ENCODE assay signal across 23 cellular contexts in genomic region chr21:29034678-29035077, GRCh38. TPM values are rescaled to one million over a fixed set of nuclear protein-coding genes. Genes with fewer than 3 reads are reported as not detected.
DNase-seq lines count a peak whose midpoint lies in the region; ATAC-seq, FAIRE-seq and TF ChIP-seq lines count a peak whose summit lies in the region.
"Had no signal": no experiment of that assay in that cellular context is flagged by ENCODE, and none has a peak within 500 bp of the region (broad histone marks: within the 10 kb centered on the region; RNA-seq: fewer than 3 reads in every experiment).

No MANE protein-coding gene starts in this region.

- H3K27ac Mint-ChIP-seq in mesothelial cell of epicardium, result peak overlapping the region; percentile 1
- H3K27ac Mint-ChIP-seq: CD4-positive, alpha-beta T cell; T-cell had no signal

- TF ChIP-seq POLR2A in GM12891 (IDR thresholded peaks at IDR 0.05; ENCODE audit: low read depth, low read length), result no peak

- no peak overlapping the region for H3K27ac ChIP-seq in small intestine (ENCODE audit: low read depth in 1 of 2, low read length in 1 of 2)

- DNase-seq in GM12891 (ENCODE audit: insufficient read length, low spot score), result no peak
- DNase-seq in OCI-M1 (lab: John Stamatoyannopoulos, UW), result peak; percentile 18
- no peak for DNase-seq in mesothelial cell of epicardium (ENCODE audit: low spot score in 2 of 2, unreplicated experiment in 2 of 2)
- no peak for DNase-seq in NCI-H2107 treated with DMSO at 0.1 percent for 48 hours (lab: John Stamatoyannopoulos, UW; ENCODE audit: unreplicated experiment)
- no peak for DNase-seq in 8988T
- no peak for DNase-seq in mesenteric fat pad (ENCODE audit: low spot score)
- no peak for DNase-seq in small intestine
- DNase-seq: BE2C; CD4-positive, alpha-beta T cell; Karpas-422; MM.1S; NCI-H1417; NCI-H1930; NCI-H2171; NCI-H446 treated with DMSO at 0.1 percent for 48 hours; NCI-H748 treated with DMSO at 0.1 percent for 48 hours; Right ventricle myocardium superior; SK-N-SH; T-cell had no signal

- H3K27me3 ChIP-seq in small intestine (ENCODE audit: control insufficient read depth in 2 of 2, insufficient read depth in 2 of 2, low read length in 2 of 2), result no peaks in the 10 kb centered on the region
- H3K27me3 ChIP-seq: BE2C had no signal

- no peak for TF ChIP-seq CTCF in mesothelial cell of epicardium (IDR thresholded peaks at IDR 0.05; ENCODE audit: unreplicated experiment)

- H3K4me3 ChIP-seq in small intestine (ENCODE audit: low read depth in 1 of 2, low read length in 2 of 2), result no peak overlapping the region

- H3K36me3 ChIP-seq in small intestine (ENCODE audit: control insufficient read depth in 2 of 2, insufficient read depth in 2 of 2, low read length in 2 of 2), result peaks cover 19 to 20% of the 10 kb centered on the region in 2 donors

- no peaks in the 10 kb centered on the region for H3K9me3 Mint-ChIP-seq in mesothelial cell of epicardium
- H3K9me3 Mint-ChIP-seq: CD4-positive, alpha-beta T cell; T-cell had no signal

- no peak overlapping the region for H3K4me3 Mint-ChIP-seq in mesothelial cell of epicardium
- H3K4me3 Mint-ChIP-seq: CD4-positive, alpha-beta T cell; T-cell had no signal

- peaks cover 13% of the 10 kb centered on the region for H3K4me1 Mint-ChIP-seq in mesothelial cell of epicardium

- WGBS in small intestine, 3 donors, result 52 to 76% (median 69%) methylated on average over 1 of the region's 1 CpG

- no peaks in the 10 kb centered on the region for H3K27me3 Mint-ChIP-seq in mesothelial cell of epicardium (ENCODE audit: low read depth)
- H3K27me3 Mint-ChIP-seq: CD4-positive, alpha-beta T cell; T-cell had no signal

- H3K9me3 ChIP-seq in small intestine (ENCODE audit: control insufficient read depth, low read depth), result no peaks in the 10 kb centered on the region
- H3K9me3 ChIP-seq: BE2C, SK-N-SH had no signal

- peak; percentile 68 for ATAC-seq in HG02885 (IDR thresholded peaks at IDR 0.05; ENCODE audit: poor library complexity, unreplicated experiment)
- ATAC-seq: T-cell had no signal

- no peaks in the 10 kb centered on the region for H3K4me1 ChIP-seq in small intestine (ENCODE audit: control insufficient read depth in 2 of 2, insufficient read depth in 1 of 2, low read depth in 1 of 2, low read length in 1 of 2)
- H3K4me1 ChIP-seq: BE2C had no signal

- H3K36me3 Mint-ChIP-seq in mesothelial cell of epicardium, result peaks cover 36% of the 10 kb centered on the region

- FAIRE-seq in GM12891 (lab: Jason Lieb, UNC) (no peak), small intestine (lab: Jason Lieb, UNC) (no peak)
- FAIRE-seq: GM18507, H1, RCC 7860 had no signal

TF ChIP-seq in GM12891, 5 proteins besides CTCF, POLR2A, EP300 and RAD21:
- TF ChIP-seq TAF1 (IDR thresholded peaks at IDR 0.05; ENCODE audit: low read depth, low read length), result no peak
- TF ChIP-seq POU2F2 (IDR thresholded peaks at IDR 0.05; ENCODE audit: low read depth, low read length), result no peak
- TF ChIP-seq SPI1 (IDR thresholded peaks at IDR 0.05; ENCODE audit: low read depth, low read length), result peak; percentile 96
- no peak for TF ChIP-seq POLR2AphosphoS5 (IDR thresholded peaks at IDR 0.05; ENCODE audit: low read depth, low read length)

RNA-seq across cellular contexts. Expression of gene USP16, which starts 10.2 kb away (rescaled TPM):
- polyA plus RNA-seq in GM12891 (2012; ENCODE audit: low read depth, missing spikeins), result 24.4 TPM
- 30.8 to 32.0 TPM (median 31.4 TPM) in 3 replicates for total RNA-seq in mesothelial cell of epicardium
- total RNA-seq in mesenteric fat pad, result 38.7 TPM
- polyA plus RNA-seq in small intestine, result 10 to 100 TPM; 24.6 to 30.5 (median 27.7) TPM

RNA-seq across cellular contexts. Expression of gene RWDD2B, which starts 15.5 kb away (rescaled TPM):
- 19.0 TPM for polyA plus RNA-seq in GM12891 (2012; ENCODE audit: low read depth, missing spikeins)
- 8.5 to 10.0 TPM (median 10.0 TPM) in 3 replicates for total RNA-seq in mesothelial cell of epicardium
- 16.9 TPM for total RNA-seq in mesenteric fat pad
- 10 to 100 TPM in 2 of 3 donors, 1 to 10 TPM in 1; 8.4 to 12.8 (median 10.7) TPM for polyA plus RNA-seq in small intestine
- total RNA-seq: H1 had no signal

RNA-seq across cellular contexts. Expression of gene CCT8, which starts 38.8 kb away (rescaled TPM):
- polyA plus RNA-seq in GM12891 (2012; ENCODE audit: low read depth, missing spikeins), result 289 TPM
- total RNA-seq in mesothelial cell of epicardium, result 166 to 174 TPM (median 171 TPM) in 3 replicates
- total RNA-seq in mesenteric fat pad, result 116 TPM
- 100 to 1,000 TPM in 1 of 3 donors, 10 to 100 TPM in 2; 89.2 to 142 (median 93.9) TPM for polyA plus RNA-seq in small intestine

RNA-seq across cellular contexts. Expression of gene LTN1, which starts 42.0 kb away (rescaled TPM):
- 3.8 TPM for polyA plus RNA-seq in GM12891 (2012; ENCODE audit: low read depth, missing spikeins)
- total RNA-seq in mesothelial cell of epicardium (30.6 to 34.3 TPM (median 31.1 TPM) in 3 replicates), mesenteric fat pad (22.6 TPM)
- 1 to 10 TPM; 3.0 to 6.3 (median 5.4) TPM for polyA plus RNA-seq in small intestine
